ENCODE assay signal across 9 cellular contexts in the genomic region with DNA sequence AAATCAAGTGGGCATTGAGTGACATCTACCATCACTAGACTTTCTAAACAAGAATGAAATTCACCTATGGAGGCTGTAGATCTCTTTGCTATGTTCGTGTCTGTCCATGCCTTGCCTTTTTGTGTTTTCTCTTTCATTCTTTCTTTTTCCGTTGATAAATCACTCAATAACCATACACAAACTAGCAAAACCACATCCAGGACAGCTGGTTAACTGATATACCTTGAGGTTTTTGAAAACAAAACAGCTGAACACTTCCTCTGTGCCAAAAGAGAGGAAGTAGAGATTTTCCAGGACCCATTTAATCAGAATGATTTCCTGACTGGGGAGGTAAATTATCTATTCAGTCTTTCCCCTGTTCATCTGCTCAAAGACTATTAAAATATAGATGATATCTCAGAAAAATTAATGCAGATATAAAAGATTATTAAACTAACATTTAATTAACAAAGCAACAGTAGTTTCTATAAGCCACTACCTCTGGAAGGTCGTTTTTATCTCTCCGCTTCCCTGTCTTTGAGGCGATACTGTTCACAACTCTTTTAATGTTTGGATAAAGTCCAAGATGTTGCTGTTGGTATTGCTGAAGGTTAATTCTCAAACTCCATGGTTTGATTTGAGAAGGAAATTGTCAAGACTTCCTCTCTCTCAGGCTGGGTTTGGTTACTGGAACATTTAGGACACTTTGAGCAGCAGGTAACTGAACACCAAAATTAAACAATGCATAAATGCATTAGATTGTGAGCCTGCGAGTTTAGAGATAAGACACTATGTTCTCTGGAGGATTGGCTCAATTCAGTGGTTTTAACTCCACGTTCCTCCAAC. TPM values are rescaled to one million over a fixed set of nuclear protein-coding genes. Genes with fewer than 3 reads are reported as not detected.
DNase-seq lines count a peak whose midpoint lies in the region; ATAC-seq and TF ChIP-seq lines count a peak whose summit lies in the region.
"Had no signal": no experiment of that assay in that cellular context is flagged by ENCODE, and none has a peak within 500 bp of the region (broad histone marks: within the 10 kb centered on the region; RNA-seq: fewer than 3 reads in every experiment).

No MANE protein-coding gene starts in this region.

- H3K27me3 ChIP-seq in esophagus muscularis mucosa (no peaks in the 10 kb centered on the region), neuronal stem cell (ENCODE audit: control insufficient read depth in 3 of 3, insufficient read depth in 3 of 3, low read depth in 1 of 3, low read length in 3 of 3) (no peaks in the 10 kb centered on the region)
- H3K27me3 ChIP-seq: left lung had no signal

- TF ChIP-seq CTCF in esophagus muscularis mucosa (IDR thresholded peaks at IDR 0.05), result no peak

- WGBS in esophagus muscularis mucosa, result 67% methylated on average over 7 of the region's 7 CpGs
- WGBS in neuronal stem cell (ENCODE audit: extremely low coverage in 2 of 2, insufficient read length in 2 of 2, insufficient replicate concordance in 1 of 2), 2 donors, result no CpG with 5 or more reads among the region's 7 CpGs

- no peak overlapping the region for H2BK5ac ChIP-seq in neuronal stem cell (ENCODE audit: low read length)

- peaks cover 0 to 10% (median 0%) of the 10 kb centered on the region in 4 donors for H3K4me1 ChIP-seq in esophagus muscularis mucosa
- no peaks in the 10 kb centered on the region for H3K4me1 ChIP-seq in neuronal stem cell (ENCODE audit: control insufficient read depth in 2 of 2, insufficient read depth in 1 of 2, low read depth in 1 of 2, low read length in 2 of 2)

- H3K9me3 ChIP-seq in esophagus muscularis mucosa, result no peaks in the 10 kb centered on the region
- H3K9me3 ChIP-seq in neuronal stem cell (replicated peaks in 1 of 2; ENCODE audit: control insufficient read depth in 2 of 2, insufficient read depth in 1 of 2, low read depth in 1 of 2, low read length in 2 of 2), result no peaks in the 10 kb centered on the region
- H3K9me3 ChIP-seq: left lung had no signal

- H2BK12ac ChIP-seq in neuronal stem cell (ENCODE audit: low read length), result no peak overlapping the region

- DNase-seq in glomerular visceral epithelial cell (ENCODE audit: extremely low spot score), result peak; percentile 20
- DNase-seq in esophagus muscularis mucosa (ENCODE audit: extremely low spot score), result no peak
- DNase-seq in activated effector memory CD4-positive, alpha-beta T cell treated with anti-CD3 and anti-CD28 coated beads, Interleukin-2, amount 50 U/mL, for 16 hours, result no peak
- DNase-seq in NCI-H2171 treated with DMSO at 0.1 percent for 48 hours (lab: John Stamatoyannopoulos, UW), result no peak
- DNase-seq in neuronal stem cell (ENCODE audit: low spot score), result no peak
- DNase-seq: left lung had no signal

- no peak overlapping the region for H4K91ac ChIP-seq in neuronal stem cell (ENCODE audit: low read depth, low read length, poor library complexity)

- H2AK5ac ChIP-seq in neuronal stem cell (ENCODE audit: low read depth, low read length), result no peak overlapping the region

- no peak overlapping the region for H3K18ac ChIP-seq in neuronal stem cell (ENCODE audit: low read length)

- intact Hi-C loops in esophagus muscularis mucosa (cut with DNase I), result no loop called here

- H3K79me1 ChIP-seq in neuronal stem cell (ENCODE audit: low read depth, low read length), result no peaks in the 10 kb centered on the region

- no peak overlapping the region for H2BK15ac ChIP-seq in neuronal stem cell (ENCODE audit: low read length)

- no peak overlapping the region for H3K9ac ChIP-seq in neuronal stem cell (ENCODE audit: low read depth, low read length, poor library complexity)

- TF ChIP-seq EP300 in esophagus muscularis mucosa (IDR thresholded peaks at IDR 0.05), result no peak

- no peak overlapping the region for H3K4me2 ChIP-seq in neuronal stem cell (ENCODE audit: insufficient read depth, low read length, poor library complexity, severe bottlenecking)

- ATAC-seq in GM18519 (IDR thresholded peaks at IDR 0.05; ENCODE audit: low FRiP score, unreplicated experiment) (peak; percentile 71), GM21576 (IDR thresholded peaks at IDR 0.05; ENCODE audit: unreplicated experiment) (peak; percentile 74), HG03571 (IDR thresholded peaks at IDR 0.05; ENCODE audit: unreplicated experiment) (peak; percentile 73)
- ATAC-seq: left lung had no signal

- no peak overlapping the region for H3K4ac ChIP-seq in neuronal stem cell (ENCODE audit: low read length)

- no peak overlapping the region for H3K23ac ChIP-seq in neuronal stem cell (ENCODE audit: low read depth, low read length, poor library complexity)

- H4K8ac ChIP-seq in neuronal stem cell (ENCODE audit: low read depth, low read length), result no peak overlapping the region

- H3K36me3 ChIP-seq in esophagus muscularis mucosa (no peaks in the 10 kb centered on the region), neuronal stem cell (replicated peaks in 1 of 2; ENCODE audit: control insufficient read depth in 2 of 2, insufficient read depth in 2 of 2, low read length in 2 of 2) (no peaks in the 10 kb centered on the region)
- H3K36me3 ChIP-seq: left lung had no signal

- H3K27ac ChIP-seq in esophagus muscularis mucosa (replicated peaks in 1 of 4) (no peak overlapping the region), neuronal stem cell (replicated peaks; ENCODE audit: low read length) (no peak overlapping the region)
- H3K27ac ChIP-seq: left lung had no signal

- H2BK120ac ChIP-seq in neuronal stem cell (ENCODE audit: low read depth, low read length), result no peak overlapping the region

- H2AFZ ChIP-seq in neuronal stem cell (ENCODE audit: low read length), result no peak overlapping the region

- H3K4me3 ChIP-seq in esophagus muscularis mucosa (no peak overlapping the region), neuronal stem cell (ENCODE audit: low read length in 2 of 2) (no peak overlapping the region)
- H3K4me3 ChIP-seq: left lung had no signal

- TF ChIP-seq POLR2A in esophagus muscularis mucosa (IDR thresholded peaks at IDR 0.05; ENCODE audit: low read depth), result no peak

- no peak overlapping the region for H3K14ac ChIP-seq in neuronal stem cell (ENCODE audit: low read length)

RNA-seq across cellular contexts. Expression of a gene that starts 24.4 kb away (rescaled TPM):
- total RNA-seq in esophagus muscularis mucosa, result not detected
- 0.24 TPM for polyA plus RNA-seq in neuronal stem cell (2013, experiment 1 of 2)
- 0.14 TPM for polyA plus RNA-seq in neuronal stem cell (2013, experiment 2 of 2)
